ENCODE assay signal across 16 cellular contexts in the genomic region with DNA sequence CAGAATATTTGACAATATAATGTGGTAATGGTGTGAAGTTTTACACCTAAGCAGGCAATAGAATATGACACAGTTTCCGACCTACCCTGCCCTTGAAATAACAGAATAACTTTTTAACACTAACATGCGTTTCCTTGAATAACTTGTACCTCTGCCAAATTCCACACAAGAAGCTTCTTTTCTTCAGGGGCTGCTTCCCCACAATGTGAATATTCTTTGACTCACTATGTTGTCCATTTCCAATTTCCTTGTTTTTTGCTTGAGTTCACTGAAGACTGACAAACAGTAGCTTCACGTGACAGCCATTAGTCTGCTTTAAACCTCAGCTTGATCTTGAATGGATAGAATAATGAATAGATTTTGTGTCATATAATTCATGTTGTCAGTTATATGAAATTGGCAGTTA. TPM values are rescaled to one million over a fixed set of nuclear protein-coding genes. Genes with fewer than 3 reads are reported as not detected.
DNase-seq lines count a peak whose midpoint lies in the region; ATAC-seq and TF ChIP-seq lines count a peak whose summit lies in the region.
"Had no signal": no experiment of that assay in that cellular context is flagged by ENCODE, and none has a peak within 500 bp of the region (broad histone marks: within the 10 kb centered on the region; RNA-seq: fewer than 3 reads in every experiment).

No MANE protein-coding gene starts in this region.

- no peaks in the 10 kb centered on the region for H3K27me3 ChIP-seq in thyroid gland
- H3K27me3 ChIP-seq: right atrium auricular region had no signal

- no peak for TF ChIP-seq POLR2A in thyroid gland (IDR thresholded peaks at IDR 0.05)

- TF ChIP-seq CTCF in cardiac fibroblast (IDR thresholded peaks at IDR 0.05; ENCODE audit: low read depth, low read length) (no peak), thyroid gland (IDR thresholded peaks at IDR 0.05) (no peak)

- peak; percentile 19 for DNase-seq in LHCN-M2 (ENCODE audit: low read depth)
- DNase-seq in cardiac fibroblast (ENCODE audit: low read depth in 2 of 2) = peak; percentile 52 to 59
- DNase-seq in iris pigment epithelial cell (ENCODE audit: low read depth) = peak; percentile 51
- peak; percentile 86 for DNase-seq in pulmonary artery endothelial cell (ENCODE audit: low read depth, low spot score)
- DNase-seq in SK-N-DZ (ENCODE audit: low spot score) = no peak
- DNase-seq in thyroid gland = no peak
- DNase-seq in HCEC 1CT = no peak
- DNase-seq: activated CD4-positive, alpha-beta T cell treated with anti-CD3 and anti-CD28 coated beads, Interleukin-2, amount 50 U/mL, for 48 hours; cortex of kidney; HFFc6; NCI-H1436 treated with DMSO at 0.1 percent for 48 hours; NCI-H226; stimulated activated CD4-positive, alpha-beta T cell treated with anti-CD3 and anti-CD28 coated beads, Interleukin-2, amount 100 ng/mL, for 24 hours had no signal

- H3K4me1 ChIP-seq in thyroid gland = peaks cover 0 to 7% of the 10 kb centered on the region in 2 donors
- H3K4me1 ChIP-seq: right atrium auricular region had no signal

- no peaks in the 10 kb centered on the region for H3K9me3 ChIP-seq in thyroid gland
- H3K9me3 ChIP-seq: right atrium auricular region had no signal

- H3K27ac ChIP-seq in thyroid gland = no peak overlapping the region

- intact Hi-C loops in thyroid gland (cut with DNase I) = loop anchor here (10.0 kb wide), 1 partner anchor 305 kb away; no protein-coding TSS in a partner anchor

- ATAC-seq in HG02885 (IDR thresholded peaks at IDR 0.05; ENCODE audit: poor library complexity, unreplicated experiment) = no peak
- ATAC-seq: K562 had no signal

- H3K36me3 ChIP-seq in thyroid gland = no peaks in the 10 kb centered on the region
- H3K36me3 ChIP-seq: right atrium auricular region had no signal

- no peak overlapping the region for H3K4me3 ChIP-seq in cardiac fibroblast (replicated peaks in 1 of 2; ENCODE audit: low read depth in 2 of 2, low read length in 2 of 2)
- no peak overlapping the region for H3K4me3 ChIP-seq in thyroid gland (replicated peaks in 1 of 3)
- H3K4me3 ChIP-seq: K562, right atrium auricular region had no signal

- 34 to 42% methylated on average over 3 of the region's 3 CpGs for WGBS in thyroid gland, 2 donors

RNA-seq across cellular contexts. Expression of a gene that starts 14.3 kb away (rescaled TPM):
- total RNA-seq in LHCN-M2 (2014; rRNA removed) = 0.38 and 0.46 TPM in 2 replicates
- 0.97 TPM for polyA plus RNA-seq in LHCN-M2 (2012)
- total RNA-seq in pulmonary artery endothelial cell = 3.3 and 8.1 TPM in 2 replicates
- 5.9 and 9.4 TPM in 2 replicates for polyA plus RNA-seq in SK-N-DZ (2014; cell fraction: cytosol; rRNA removed)
- 3.2 TPM in 2 replicates for polyA plus RNA-seq in SK-N-DZ (2014; cell fraction: nucleus; rRNA removed)
- 10 to 100 TPM; 41.7 to 77.8 (median 62.0) TPM for total RNA-seq in thyroid gland

RNA-seq across cellular contexts. Expression of a gene that starts 28.4 kb away (rescaled TPM):
- not detected in 2 replicates for total RNA-seq in LHCN-M2 (2014; rRNA removed)
- polyA plus RNA-seq in LHCN-M2 (2012) = 0.02 TPM
- not detected in 2 replicates for total RNA-seq in pulmonary artery endothelial cell
- not detected in 2 replicates for polyA plus RNA-seq in SK-N-DZ (2014; cell fraction: cytosol; rRNA removed)
- not detected in 2 replicates for polyA plus RNA-seq in SK-N-DZ (2014; cell fraction: nucleus; rRNA removed)
- total RNA-seq in thyroid gland = 1 to 10 TPM; 2.0 to 5.8 (median 3.5) TPM
- total RNA-seq: K562 had no signal
- polyA plus RNA-seq: K562 had no signal

Comparison
In these comparisons a context has a peak if more than half of its experiments do, and no peak if none do; other contexts are left out.
1. DNase-seq: peak in LHCN-M2 (single experiment), cardiac fibroblast (2 of 2), iris pigment epithelial cell (single experiment) and pulmonary artery endothelial cell (single experiment); none in SK-N-DZ (single experiment), thyroid gland (0 of 2) and HCEC 1CT (single experiment).